30 cellular contexts compared by ENCODE assay signal in genomic region chr2:24743914-24744313, GRCh38.
"Had no signal": no experiment of that assay in that cellular context is flagged by ENCODE, and none has a peak within 500 bp of the region (broad histone marks: within the 10 kb centered on the region; RNA-seq: fewer than 3 reads in every experiment).

No MANE protein-coding gene starts in this region.

- H3K36me3 ChIP-seq: breast epithelium, uterus had no signal

- H3K4me1 Mint-ChIP-seq: activated B cell treated with CpG ODN at 0.5 μM for 24 hours had no signal

- H3K4me3 ChIP-seq: breast epithelium, heart left ventricle, lower lobe of right lung, mucosa of descending colon, pancreas, psoas muscle, right atrium auricular region, smooth muscle cell, stomach, suprapubic skin, tibial nerve, uterus had no signal

- H3K9me3 ChIP-seq: breast epithelium, heart left ventricle, lower lobe of right lung, mucosa of descending colon, pancreas, psoas muscle, right atrium auricular region, stomach, suprapubic skin, tibial nerve, uterus had no signal

- H3K27ac ChIP-seq: breast epithelium, foreskin keratinocyte, heart left ventricle, lower lobe of right lung, pancreas, psoas muscle, right atrium auricular region, stomach, suprapubic skin had no signal

- H3K27me3 ChIP-seq: breast epithelium, foreskin keratinocyte, heart left ventricle, pancreas, right atrium auricular region, stomach, suprapubic skin, tibial nerve, uterus had no signal

- H3K9me3 Mint-ChIP-seq: activated B cell treated with CpG ODN at 0.5 μM for 24 hours; activated CD8-positive, alpha-beta T cell treated with anti-CD3 and anti-CD28 coated beads for 36 hours; activated naive CD8-positive, alpha-beta T cell treated with anti-CD3 and anti-CD28 coated beads, Interleukin-2, amount 50 U/mL, for 24 hours; activated T-helper 1 cell treated with anti-CD3 and anti-CD28 coated beads, Interleukin-12 subunit alpha, Interleukin-12 subunit beta, Interleukin-2, Interleukin-4 antibody, amounts not matched to agents 30 ng/mL and 10 ng/mL and 1 ng/mL, durations not matched to agents 14 hours and 24 hours and 36 hours; stimulated activated naive B cell treated with anti-CD40 and anti-IgM and Interleukin-4, amounts not matched to agents 10 μg/mL and 1 μg/mL and 100 μg/mL, for 72 hours; T-helper 2 cell treated with Interferon-gamma antibody and Interleukin-4, amounts not matched to agents 5 μg/mL and 100 μg/mL, for 36 hours had no signal

- H3K27ac Mint-ChIP-seq: activated B cell treated with CpG ODN at 0.5 μM for 24 hours; activated CD8-positive, alpha-beta T cell treated with anti-CD3 and anti-CD28 coated beads for 36 hours; activated naive CD8-positive, alpha-beta T cell treated with anti-CD3 and anti-CD28 coated beads, Interleukin-2, amount 50 U/mL, for 24 hours; activated T-helper 1 cell treated with anti-CD3 and anti-CD28 coated beads, Interleukin-12 subunit alpha, Interleukin-12 subunit beta, Interleukin-2, Interleukin-4 antibody, amounts not matched to agents 30 ng/mL and 10 ng/mL and 1 ng/mL, durations not matched to agents 14 hours and 24 hours and 36 hours; stimulated activated naive B cell treated with anti-CD40 and anti-IgM and Interleukin-4, amounts not matched to agents 10 μg/mL and 1 μg/mL and 100 μg/mL, for 72 hours; T-helper 2 cell treated with Interferon-gamma antibody and Interleukin-4, amounts not matched to agents 5 μg/mL and 100 μg/mL, for 36 hours had no signal

- DNase-seq: activated B cell treated with CpG ODN at 0.5 μM for 24 hours; activated CD4-positive, alpha-beta T cell treated with anti-CD3 and anti-CD28 coated beads, Interleukin-2, amount 50 U/mL, for 1 hour; activated CD8-positive, alpha-beta T cell treated with anti-CD3 and anti-CD28 coated beads for 36 hours; activated gamma-delta T cell; activated naive CD4-positive, alpha-beta T cell treated with anti-CD3 and anti-CD28 coated beads, Interleukin-2, amount 50 U/mL, for 16 hours; activated naive CD8-positive, alpha-beta T cell treated with anti-CD3 and anti-CD28 coated beads, Interleukin-2, amount 50 U/mL, for 24 hours; amygdala; foreskin keratinocyte; heart left ventricle; kidney glomerular epithelial cell; lower lobe of right lung; mesendoderm; mucosa of descending colon; nucleus accumbens; pancreas; psoas muscle; stimulated activated CD4-positive, alpha-beta T cell treated with anti-CD3 and anti-CD28 coated beads, Interleukin-1b, Interleukin-23, amount 100 ng/mL, for 48 hours; stimulated activated naive B cell treated with anti-CD40 and anti-IgM and Interleukin-4, amounts not matched to agents 10 μg/mL and 1 μg/mL and 100 μg/mL, for 72 hours; stomach; T-helper 1 cell; uterus had no signal

- ATAC-seq: activated CD8-positive, alpha-beta T cell treated with anti-CD3 and anti-CD28 coated beads for 36 hours; activated naive CD8-positive, alpha-beta T cell treated with anti-CD3 and anti-CD28 coated beads, Interleukin-2, amount 50 U/mL, for 24 hours; esophagus mucosa; foreskin keratinocyte; heart left ventricle; left lobe of liver; lower lobe of right lung; mucosa of descending colon; pancreas; psoas muscle; stimulated activated naive B cell treated with anti-CD40 and anti-IgM and Interleukin-4, amounts not matched to agents 10 μg/mL and 1 μg/mL and 100 μg/mL, for 72 hours had no signal

- H3K27me3 Mint-ChIP-seq: activated B cell treated with CpG ODN at 0.5 μM for 24 hours; activated CD8-positive, alpha-beta T cell treated with anti-CD3 and anti-CD28 coated beads for 36 hours; activated naive CD8-positive, alpha-beta T cell treated with anti-CD3 and anti-CD28 coated beads, Interleukin-2, amount 50 U/mL, for 24 hours; stimulated activated naive B cell treated with anti-CD40 and anti-IgM and Interleukin-4, amounts not matched to agents 10 μg/mL and 1 μg/mL and 100 μg/mL, for 72 hours had no signal

- H3K4me1 ChIP-seq: breast epithelium, foreskin keratinocyte, pancreas, right atrium auricular region had no signal

- H3K4me3 Mint-ChIP-seq: activated B cell treated with CpG ODN at 0.5 μM for 24 hours; activated CD8-positive, alpha-beta T cell treated with anti-CD3 and anti-CD28 coated beads for 36 hours; activated naive CD8-positive, alpha-beta T cell treated with anti-CD3 and anti-CD28 coated beads, Interleukin-2, amount 50 U/mL, for 24 hours; activated T-helper 1 cell treated with anti-CD3 and anti-CD28 coated beads, Interleukin-12 subunit alpha, Interleukin-12 subunit beta, Interleukin-2, Interleukin-4 antibody, amounts not matched to agents 30 ng/mL and 10 ng/mL and 1 ng/mL, durations not matched to agents 14 hours and 24 hours and 36 hours; stimulated activated naive B cell treated with anti-CD40 and anti-IgM and Interleukin-4, amounts not matched to agents 10 μg/mL and 1 μg/mL and 100 μg/mL, for 72 hours; T-helper 2 cell treated with Interferon-gamma antibody and Interleukin-4, amounts not matched to agents 5 μg/mL and 100 μg/mL, for 36 hours had no signal
